In genomic region chr22:33006220-33006954, GRCh38 we compare ENCODE assay signal across 1 cellular context.
TF ChIP-seq lines count a peak whose summit lies in the region.

No MANE protein-coding gene starts in this region.

TF ChIP-seq in HepG2, 621 proteins besides CTCF, POLR2A, EP300 and RAD21 (continued from another document and continues in another):
- TF ChIP-seq BCLAF1 (IDR thresholded peaks at IDR 0.05) (no peak), ZSCAN29 (CRISPR knock-in tag; conservative IDR thresholded peaks at IDR 0.05) (no peak), ZFP37 (CRISPR knock-in tag; IDR thresholded peaks at IDR 0.05; ENCODE audit: borderline replicate concordance) (no peak), ZNF710 (CRISPR knock-in tag; IDR thresholded peaks at IDR 0.05; ENCODE audit: borderline replicate concordance) (peak; percentile 58; the same call in 1 of the 2 replicates), KDM5B (CRISPR knock-in tag; IDR thresholded peaks at IDR 0.05; ENCODE audit: borderline replicate concordance) (no peak), ZZZ3 (CRISPR knock-in tag; IDR thresholded peaks at IDR 0.05; ENCODE audit: borderline replicate concordance) (no peak), GLMP (CRISPR knock-in tag; IDR thresholded peaks at IDR 0.05; ENCODE audit: borderline replicate concordance) (no peak), IRF9 (CRISPR knock-in tag; IDR thresholded peaks at IDR 0.05; ENCODE audit: borderline replicate concordance) (no peak), LCORL (IDR thresholded peaks at IDR 0.05) (no peak), LCORL (CRISPR knock-in tag; IDR thresholded peaks at IDR 0.05) (peak; percentile 93), TRIM24 (CRISPR knock-in tag; IDR thresholded peaks at IDR 0.05) (no peak), LRRFIP1 (CRISPR knock-in tag; conservative IDR thresholded peaks at IDR 0.05) (no peak), YY1 (IDR thresholded peaks at IDR 0.05; ENCODE audit: insufficient read depth, insufficient replicate concordance, low read depth, low read length) (no peak), ZKSCAN1 (IDR thresholded peaks at IDR 0.05; ENCODE audit: low read length) (no peak), ZNF142 (CRISPR knock-in tag; IDR thresholded peaks at IDR 0.05) (no peak), FOXK1 (CRISPR knock-in tag; IDR thresholded peaks at IDR 0.05; ENCODE audit: borderline replicate concordance, low read depth) (no peak), ZFP36L1 (CRISPR knock-in tag; IDR thresholded peaks at IDR 0.05) (0 out of 2 replicates have a peak, but pooled peaks have one; percentile 38), ZNF570 (CRISPR knock-in tag; IDR thresholded peaks at IDR 0.05; ENCODE audit: borderline replicate concordance) (no peak), SOX6 (IDR thresholded peaks at IDR 0.05) (no peak), SOX6 (CRISPR knock-in tag; IDR thresholded peaks at IDR 0.05) (peak; percentile 87), NFAT5 (CRISPR knock-in tag; IDR thresholded peaks at IDR 0.05) (no peak), SYNCRIP (IDR thresholded peaks at IDR 0.05; ENCODE audit: insufficient read depth, low read depth, low read length) (no peak), ZNF607 (CRISPR knock-in tag; IDR thresholded peaks at IDR 0.05; ENCODE audit: borderline replicate concordance) (no peak), ZNF224 (CRISPR knock-in tag; IDR thresholded peaks at IDR 0.05) (no peak), PHF21A (CRISPR knock-in tag; IDR thresholded peaks at IDR 0.05) (peak; percentile 76), SKI (IDR thresholded peaks at IDR 0.05; ENCODE audit: partially characterized antibody) (peak; percentile 29), MBNL3 (CRISPR knock-in tag; conservative IDR thresholded peaks at IDR 0.05) (no peak), BORCS8-MEF2B (CRISPR knock-in tag; IDR thresholded peaks at IDR 0.05) (no peak), ZFAT (CRISPR knock-in tag; conservative IDR thresholded peaks at IDR 0.05) (no peak), EED (CRISPR knock-in tag; IDR thresholded peaks at IDR 0.05) (no peak), CBX2 (IDR thresholded peaks at IDR 0.05; ENCODE audit: low read depth, low read length) (no peak), CBX2 (CRISPR knock-in tag; IDR thresholded peaks at IDR 0.05; ENCODE audit: low read depth) (no peak), BATF2 (CRISPR knock-in tag; IDR thresholded peaks at IDR 0.05) (no peak)
- TF ChIP-seq, protein P1, sequence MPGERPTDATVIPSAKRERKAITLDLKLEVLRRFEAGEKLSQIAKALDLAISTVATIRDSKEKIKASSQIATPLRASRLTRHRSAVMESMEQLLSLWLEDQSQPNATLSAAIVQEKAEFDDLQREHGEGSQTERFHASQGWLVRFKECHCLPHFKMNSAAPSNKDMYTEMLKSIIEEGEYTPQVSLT (CRISPR knock-in tag; IDR thresholded peaks at IDR 0.05; ENCODE audit: borderline replicate concordance, low read depth) = no peak
- TF ChIP-seq, protein P2, sequence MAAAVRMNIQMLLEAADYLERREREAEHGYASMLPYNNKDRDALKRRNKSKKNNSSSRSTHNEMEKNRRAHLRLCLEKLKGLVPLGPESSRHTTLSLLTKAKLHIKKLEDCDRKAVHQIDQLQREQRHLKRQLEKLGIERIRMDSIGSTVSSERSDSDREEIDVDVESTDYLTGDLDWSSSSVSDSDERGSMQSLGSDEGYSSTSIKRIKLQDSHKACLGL (CRISPR knock-in tag; IDR thresholded peaks at IDR 0.05) = no peak
